ENCODE assay signal across 15 cellular contexts in the genomic region with DNA sequence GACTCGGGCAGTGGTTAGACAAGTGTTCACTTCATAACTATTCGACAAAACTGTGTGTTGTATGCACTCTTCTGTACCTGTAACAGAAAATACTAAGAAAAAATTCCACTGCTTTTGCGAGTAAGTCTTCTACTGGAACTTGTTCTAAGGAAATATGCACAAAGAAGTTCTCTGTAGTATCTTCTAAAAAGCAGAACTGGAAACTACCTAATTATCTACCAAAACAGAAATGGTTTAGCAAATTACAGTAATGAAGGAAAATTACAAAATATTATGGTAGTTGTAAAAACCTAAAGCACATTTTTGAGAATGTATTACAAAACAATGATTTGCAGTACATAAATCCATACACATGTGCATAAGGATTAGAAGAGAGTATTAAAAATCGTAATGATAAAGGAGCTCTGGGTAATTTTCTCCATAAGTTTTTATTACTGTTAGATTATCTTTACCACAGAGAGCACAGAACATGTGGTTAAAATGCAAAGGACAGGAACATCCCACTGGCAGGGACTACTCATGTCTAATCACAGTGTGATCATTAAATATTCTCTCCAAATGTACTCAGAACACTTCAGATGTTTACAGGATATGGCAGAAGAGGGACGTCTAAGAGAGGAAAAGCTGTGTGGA. TPM values are rescaled to one million over a fixed set of nuclear protein-coding genes. Genes with fewer than 3 reads are reported as not detected.
DNase-seq lines count a peak whose midpoint lies in the region; ATAC-seq, FAIRE-seq and TF ChIP-seq lines count a peak whose summit lies in the region.
"Had no signal": no experiment of that assay in that cellular context is flagged by ENCODE, and none has a peak within 500 bp of the region (broad histone marks: within the 10 kb centered on the region; RNA-seq: fewer than 3 reads in every experiment).

No MANE protein-coding gene starts in this region.

- no peak overlapping the region for H3K4me2 ChIP-seq in mammary epithelial cell (ENCODE audit: insufficient read depth, low read depth, low read length)
- no peak overlapping the region for H3K4me2 ChIP-seq in GM12878 (ENCODE audit: control insufficient read depth, insufficient read depth)

- RAD21 ChIA-PET in GM12878 (lab: Charles Lee; ENCODE audit: unreplicated experiment): interaction anchor here (0.9 to 4.0 kb wide), 6 partner anchors 36 to 302 kb away, joined by 4 to 45 read pairs (median 12); partner anchors contain the start of gene FBXW2

- H3K4me3 ChIP-seq in mammary epithelial cell (replicated peaks in 1 of 3; ENCODE audit: insufficient read depth in 1 of 3, low read depth in 2 of 3, low read length in 3 of 3) (no peak overlapping the region), GM12878 (no peak overlapping the region), upper lobe of left lung (no peak overlapping the region)

- POLR2A ChIA-PET in MCF 10A (lab: Yijun Ruan, JAX): interaction anchor here (1.0 to 3.9 kb wide), 3 partner anchors 13 to 119 kb away, joined by 3 to 30 read pairs (median 7); partner anchors contain the start of genes FBXW2 and PHF19
- POLR2A ChIA-PET in GM12878 (lab: Charles Lee): interaction anchor here (0.7 kb wide), 1 partner anchor 140 kb away, joined by 3 read pairs; no protein-coding TSS in a partner anchor

- dilution Hi-C loops in mammary epithelial cell (cut with HindIII; ENCODE audit: low sequenced_read_pairs): loop anchor here (25.0 kb wide), 1 partner anchor 180 kb away; the partner anchor contains the start of gene TRAF1

- TF ChIP-seq POLR2A in GM12878 (IDR thresholded peaks at IDR 0.05; ENCODE audit: low read depth, low read length) (no peak), upper lobe of left lung (IDR thresholded peaks at IDR 0.05) (no peak)

- DNase-seq in MCF 10A (ENCODE audit: unreplicated experiment) (no peak), mammary epithelial cell (no peak), NOMO-1 treated with dmso at 0.1 percent for 144 hours (lab: John Stamatoyannopoulos, UW; ENCODE audit: unreplicated experiment) (peak; percentile 62), GM12878 (ENCODE audit: low read depth, low spot score) (no peak), upper lobe of left lung (no peak), HUDEP-2 (lab: John Stamatoyannopoulos, UW; ENCODE audit: unreplicated experiment in 76 of 76) (no peak), NCI-H2227 (lab: John Stamatoyannopoulos, UW; ENCODE audit: unreplicated experiment) (no peak), DMS79 (lab: John Stamatoyannopoulos, UW) (no peak)
- DNase-seq: activated CD8-positive, alpha-beta memory T cell treated with anti-CD3 and anti-CD28 coated beads, Interleukin-2, amount 50 U/mL, for 4 hours; DMS53; H7; NCI-H1694; NCI-H69; WERI-Rb-1 had no signal

- H2AFZ ChIP-seq in mammary epithelial cell (ENCODE audit: low read depth, low read length) (no peak overlapping the region), GM12878 (ENCODE audit: control insufficient read depth, low read depth, low read length) (no peak overlapping the region)
- H2AFZ ChIP-seq: parathyroid adenoma had no signal

- no TSS peak for BruUV-seq in MCF 10A (replicated peaks; lab: Mats Ljungman, UMichigan)
- no TSS peak for BruUV-seq in mammary epithelial cell (replicated peaks; lab: Mats Ljungman, UMichigan)
- BruUV-seq in GM12878 (replicated peaks; lab: Mats Ljungman, UMichigan): no TSS peak

- 21% methylated on average over 5 of the region's 5 CpGs for WGBS in mammary epithelial cell (ENCODE audit: low coverage, missing lambda C conversion rate)
- WGBS in GM12878 (ENCODE audit: insufficient coverage, insufficient replicate concordance, low lambda C conversion rate, missing lambda C conversion rate): 35% methylated on average over 5 of the region's 5 CpGs
- 34 to 47% methylated on average over 5 of the region's 5 CpGs for WGBS in upper lobe of left lung, 2 donors

- TF ChIP-seq RAD21 in GM12878 (IDR thresholded peaks at IDR 0.05; ENCODE audit: insufficient read depth, low read depth, low read length): no peak

- H3K9ac ChIP-seq in mammary epithelial cell (ENCODE audit: insufficient read depth, low read length) (no peak overlapping the region), GM12878 (ENCODE audit: control insufficient read depth, insufficient read depth, low read length) (no peak overlapping the region)
- H3K9ac ChIP-seq: parathyroid adenoma had no signal

- no peaks in the 10 kb centered on the region for H3K79me2 ChIP-seq in mammary epithelial cell (ENCODE audit: insufficient read depth, low read length)
- no peaks in the 10 kb centered on the region for H3K79me2 ChIP-seq in GM12878 (ENCODE audit: control insufficient read depth, insufficient read depth, low read length)
- H3K79me2 ChIP-seq: parathyroid adenoma had no signal

- CTCF ChIA-PET in MCF 10A (lab: Yijun Ruan, JAX) (interaction anchor here (0.6 to 4.9 kb wide), 12 partner anchors 9 to 303 kb away, joined by 3 to 55 read pairs (median 7); no protein-coding TSS in a partner anchor), mammary epithelial cell (lab: Charles Lee; ENCODE audit: low non-redundant PET) (no interaction called here), GM12878 (lab: Yijun Ruan, JAX) (interaction anchor here (0.6 to 6.2 kb wide), 22 partner anchors 9 to 319 kb away, joined by 3 to 109 read pairs (median 7); no protein-coding TSS in a partner anchor)

- H3K4me1 ChIP-seq in mammary epithelial cell (ENCODE audit: insufficient read depth, low read length): no peaks in the 10 kb centered on the region
- H3K4me1 ChIP-seq in GM12878 (ENCODE audit: control insufficient read depth, insufficient read depth, low read length): peaks cover 9% of the 10 kb centered on the region
- H3K4me1 ChIP-seq in upper lobe of left lung: peaks cover 3 to 17% (median 9%) of the 10 kb centered on the region in 4 donors
- H3K4me1 ChIP-seq: parathyroid adenoma had no signal

- no peak overlapping the region for H3K27ac ChIP-seq in mammary epithelial cell (ENCODE audit: insufficient read depth, low read depth, low read length)
- H3K27ac ChIP-seq in GM12878 (ENCODE audit: control insufficient read depth, insufficient read depth): no peak overlapping the region
- peak overlapping the region in 3 of 4 donors; percentile 1 to 64 (median 24) for H3K27ac ChIP-seq in upper lobe of left lung
- H3K27ac ChIP-seq: parathyroid adenoma, WERI-Rb-1 had no signal

- H3K36me3 Mint-ChIP-seq in MCF 10A (ENCODE audit: insufficient read depth, unreplicated experiment): peaks cover 36% of the 10 kb centered on the region

- TF ChIP-seq CTCF in MCF 10A (IDR thresholded peaks at IDR 0.05; ENCODE audit: unreplicated experiment) (no peak), mammary epithelial cell (conservative IDR thresholded peaks at IDR 0.05 in 1 of 2, IDR thresholded peaks at IDR 0.05 in 1 of 2; ENCODE audit: extremely low read depth in 1 of 2, insufficient read depth in 1 of 2, low read depth in 1 of 2, low read length in 2 of 2) (no peak), GM12878 (IDR thresholded peaks at IDR 0.05 in 2 of 3, conservative IDR thresholded peaks at IDR 0.05 in 1 of 3; ENCODE audit: control insufficient read depth in 2 of 3, extremely low read depth in 1 of 3, insufficient read depth in 1 of 3, low read depth in 3 of 3, low read length in 3 of 3) (no peak), upper lobe of left lung (IDR thresholded peaks at IDR 0.05) (no peak)

- H3K36me3 ChIP-seq in mammary epithelial cell (ENCODE audit: insufficient read depth, low read length): peaks cover 14% of the 10 kb centered on the region
- peaks cover 2 to 14% of the 10 kb centered on the region in 2 experiments for H3K36me3 ChIP-seq in GM12878 (ENCODE audit: control insufficient read depth in 2 of 2, insufficient read depth in 2 of 2, low read length in 1 of 2)
- peaks cover 0 to 31% (median 12%) of the 10 kb centered on the region in 4 donors for H3K36me3 ChIP-seq in upper lobe of left lung

- H3K27ac Mint-ChIP-seq in MCF 10A (ENCODE audit: low read depth, unreplicated experiment): peak overlapping the region; percentile 1

- intact Hi-C loops in MCF 10A (cut with micrococcal nuclease) (loop anchor here (2.0 kb wide), 1 partner anchor 139 kb away; no protein-coding TSS in a partner anchor), mammary epithelial cell (cut with micrococcal nuclease) (no loop called here), GM12878 (cut with micrococcal nuclease; ENCODE audit: unreplicated experiment) (loop anchor here (2.0 kb wide), 1 partner anchor 227 kb away; no protein-coding TSS in a partner anchor)

- FAIRE-seq in GM12878 (lab: Jason Lieb, UNC): no peak

- TF ChIP-seq EP300 in GM12878 (IDR thresholded peaks at IDR 0.05; ENCODE audit: borderline replicate concordance in 1 of 2, control insufficient read depth in 1 of 2, low read depth in 2 of 2, low read length in 2 of 2): no peak
- no peak for TF ChIP-seq EP300 in upper lobe of left lung (IDR thresholded peaks at IDR 0.05)

- no peak overlapping the region for H3K4me3 Mint-ChIP-seq in MCF 10A (ENCODE audit: unreplicated experiment)

- ATAC-seq in GM12878 (no peak), upper lobe of left lung (ENCODE audit: low FRiP score in 2 of 2) (no peak)

- H4K20me1 ChIP-seq in mammary epithelial cell (ENCODE audit: insufficient read depth, low read length) (no peaks in the 10 kb centered on the region), GM12878 (ENCODE audit: control insufficient read depth, insufficient read depth) (no peaks in the 10 kb centered on the region)

- H3K4me1 Mint-ChIP-seq in MCF 10A (ENCODE audit: insufficient read depth, unreplicated experiment): peaks cover 5% of the 10 kb centered on the region

- no peaks in the 10 kb centered on the region for H3K27me3 ChIP-seq in mammary epithelial cell (ENCODE audit: insufficient read depth, low read length)
- H3K27me3 ChIP-seq in GM12878 (replicated peaks in 1 of 2; ENCODE audit: control insufficient read depth in 2 of 2, insufficient read depth in 2 of 2, low read length in 1 of 2): no peaks in the 10 kb centered on the region
- H3K27me3 ChIP-seq in upper lobe of left lung: no peaks in the 10 kb centered on the region

- in situ Hi-C loops in mammary epithelial cell (cut with MboI; ENCODE audit: low sequenced_read_pairs in 2 of 2): loop anchor here (10.0 to 25.0 kb wide), 3 partner anchors 177 to 307 kb away; partner anchors contain the start of genes C5 (in 1 of the 2) and CNTRL (in 1 of the 2)
- in situ Hi-C loops in GM12878 (cut with MboI): loop anchor here (5.0 kb wide), 1 partner anchor 180 kb away; no protein-coding TSS in a partner anchor

- H3K9me3 Mint-ChIP-seq in MCF 10A (ENCODE audit: unreplicated experiment): no peaks in the 10 kb centered on the region

- H3K27me3 Mint-ChIP-seq in MCF 10A (ENCODE audit: insufficient read depth, unreplicated experiment): no peaks in the 10 kb centered on the region

- H3K9me3 ChIP-seq in mammary epithelial cell (replicated peaks; ENCODE audit: insufficient read depth, low read length) (no peaks in the 10 kb centered on the region), GM12878 (replicated peaks; ENCODE audit: control insufficient read depth, insufficient read depth, low read length) (no peaks in the 10 kb centered on the region), upper lobe of left lung (no peaks in the 10 kb centered on the region)

- SMC1A ChIA-PET in GM12878 (lab: Charles Lee; ENCODE audit: uncharacterized antibody, unreplicated experiment): interaction anchor here (1.0 to 5.9 kb wide), 12 partner anchors 9 to 398 kb away, joined by 3 to 73 read pairs (median 5); no protein-coding TSS in a partner anchor

RNA-seq across cellular contexts. Expression of gene FBXW2, which starts 35.8 kb away (rescaled TPM):
- total RNA-seq in MCF 10A (2022): 53.9 and 58.4 TPM in 2 replicates
- 10 to 100 TPM; 39.3 to 70.1 TPM for total RNA-seq in mammary epithelial cell
- 38.5 TPM for polyA plus RNA-seq in mammary epithelial cell
- polyA minus RNA-seq in mammary epithelial cell: 80.3 TPM
- 49.0 and 55.4 TPM in 2 replicates for total RNA-seq in GM12878 (2013; cell fraction: nucleolus; rRNA removed)
- total RNA-seq in GM12878 (2014; rRNA removed): 20.8 and 24.0 TPM in 2 replicates
- total RNA-seq in GM12878 (2014; rRNA removed; fragmentation: Illumina TruSeq; extraction: Trizol): 23.8 and 28.0 TPM in 2 replicates
- 55.0 and 56.9 TPM in 2 replicates for total RNA-seq in GM12878 (2021)
- 8.7 TPM for polyA plus RNA-seq in GM12878 (2011; ENCODE audit: low read depth)
- polyA plus RNA-seq in GM12878 (2011; rRNA removed): 52.4 and 62.0 TPM in 2 replicates
- polyA plus RNA-seq in GM12878 (2011; cell fraction: cytosol; rRNA removed): 34.4 and 35.7 TPM in 2 replicates
- polyA plus RNA-seq in GM12878 (2011; cell fraction: nucleus; rRNA removed): 22.6 and 28.6 TPM in 2 replicates
- 17.5 and 17.6 TPM in 2 replicates for polyA plus RNA-seq in GM12878 (2012)
- polyA plus RNA-seq in GM12878 (2014; fragmentation: Illumina TruSeq; extraction: Trizol): 38.7 and 45.2 TPM in 2 replicates
- polyA plus RNA-seq in GM12878 (2014; fragmentation: Nextera tagmentation; extraction: Ambion mirVana): 1 to 10 TPM; 2.9 to 3.0 TPM
- polyA plus RNA-seq in GM12878 (2014; rRNA removed): 41.4 and 43.7 TPM in 2 replicates
- polyA plus RNA-seq in GM12878 (2016; fragmentation: Nextera tagmentation; extraction: Ambion mirVana): 10 to 100 TPM; 39.4 to 42.1 TPM
- 43.9 and 62.9 TPM in 2 replicates for polyA minus RNA-seq in GM12878 (2011; rRNA and poly(A)+ RNA removed)
- 13.4 and 18.0 TPM in 2 replicates for polyA minus RNA-seq in GM12878 (2011; cell fraction: cytosol; rRNA and poly(A)+ RNA removed)
- polyA minus RNA-seq in GM12878 (2011; cell fraction: nucleus; rRNA and poly(A)+ RNA removed): 18.5 and 34.7 TPM in 2 replicates
- total RNA-seq in upper lobe of left lung: 100 to 1,000 TPM in 1 of 6 donors, 10 to 100 TPM in 5; 42.2 to 149 (median 79.7) TPM

RNA-seq across cellular contexts. Expression of gene MEGF9, which starts 43.1 kb away (rescaled TPM):
- 5.7 and 6.9 TPM in 2 replicates for total RNA-seq in MCF 10A (2022)
- total RNA-seq in mammary epithelial cell: 10 to 100 TPM; 10.9 to 31.5 TPM
- 4.8 TPM for polyA plus RNA-seq in mammary epithelial cell
- polyA minus RNA-seq in mammary epithelial cell: 9.0 TPM
- 0.44 and 0.64 TPM in 2 replicates for total RNA-seq in GM12878 (2013; cell fraction: nucleolus; rRNA removed)
- 3.0 and 3.7 TPM in 2 replicates for total RNA-seq in GM12878 (2014; rRNA removed)
- total RNA-seq in GM12878 (2014; rRNA removed; fragmentation: Illumina TruSeq; extraction: Trizol): 4.0 TPM in 2 replicates
- total RNA-seq in GM12878 (2021): 3.8 and 4.3 TPM in 2 replicates
- polyA plus RNA-seq in GM12878 (2011; ENCODE audit: low read depth): 1.1 TPM
- polyA plus RNA-seq in GM12878 (2011; rRNA removed): 0.71 and 0.84 TPM in 2 replicates
- 0.43 and 0.52 TPM in 2 replicates for polyA plus RNA-seq in GM12878 (2011; cell fraction: cytosol; rRNA removed)
- polyA plus RNA-seq in GM12878 (2011; cell fraction: nucleus; rRNA removed): 0.13 and 0.32 TPM in 2 replicates
- 1.7 and 2.3 TPM in 2 replicates for polyA plus RNA-seq in GM12878 (2012)
- 5.1 and 5.2 TPM in 2 replicates for polyA plus RNA-seq in GM12878 (2014; fragmentation: Illumina TruSeq; extraction: Trizol)
- polyA plus RNA-seq in GM12878 (2014; fragmentation: Nextera tagmentation; extraction: Ambion mirVana): 1 to 10 TPM; 1.4 to 1.6 TPM
- 2.5 and 2.8 TPM in 2 replicates for polyA plus RNA-seq in GM12878 (2014; rRNA removed)
- polyA plus RNA-seq in GM12878 (2016; fragmentation: Nextera tagmentation; extraction: Ambion mirVana): 1 to 10 TPM; 1.8 to 2.4 TPM
- 0.66 and 0.72 TPM in 2 replicates for polyA minus RNA-seq in GM12878 (2011; rRNA and poly(A)+ RNA removed)
- polyA minus RNA-seq in GM12878 (2011; cell fraction: cytosol; rRNA and poly(A)+ RNA removed): 0.27 and 0.62 TPM in 2 replicates
- polyA minus RNA-seq in GM12878 (2011; cell fraction: nucleus; rRNA and poly(A)+ RNA removed): 0.12 and 0.57 TPM in 2 replicates
- total RNA-seq in upper lobe of left lung: 100 to 1,000 TPM in 1 of 6 donors, 10 to 100 TPM in 5; 30.4 to 130 (median 71.0) TPM

Comparison
In these comparisons a context has a peak if more than half of its experiments do, and no peak if none do; other contexts are left out.
1. H3K27ac ChIP-seq: peak in upper lobe of left lung (3 of 4); none in mammary epithelial cell (single experiment) and GM12878 (single experiment).